ENCODE assay signal across 15 cellular contexts in the genomic region with DNA sequence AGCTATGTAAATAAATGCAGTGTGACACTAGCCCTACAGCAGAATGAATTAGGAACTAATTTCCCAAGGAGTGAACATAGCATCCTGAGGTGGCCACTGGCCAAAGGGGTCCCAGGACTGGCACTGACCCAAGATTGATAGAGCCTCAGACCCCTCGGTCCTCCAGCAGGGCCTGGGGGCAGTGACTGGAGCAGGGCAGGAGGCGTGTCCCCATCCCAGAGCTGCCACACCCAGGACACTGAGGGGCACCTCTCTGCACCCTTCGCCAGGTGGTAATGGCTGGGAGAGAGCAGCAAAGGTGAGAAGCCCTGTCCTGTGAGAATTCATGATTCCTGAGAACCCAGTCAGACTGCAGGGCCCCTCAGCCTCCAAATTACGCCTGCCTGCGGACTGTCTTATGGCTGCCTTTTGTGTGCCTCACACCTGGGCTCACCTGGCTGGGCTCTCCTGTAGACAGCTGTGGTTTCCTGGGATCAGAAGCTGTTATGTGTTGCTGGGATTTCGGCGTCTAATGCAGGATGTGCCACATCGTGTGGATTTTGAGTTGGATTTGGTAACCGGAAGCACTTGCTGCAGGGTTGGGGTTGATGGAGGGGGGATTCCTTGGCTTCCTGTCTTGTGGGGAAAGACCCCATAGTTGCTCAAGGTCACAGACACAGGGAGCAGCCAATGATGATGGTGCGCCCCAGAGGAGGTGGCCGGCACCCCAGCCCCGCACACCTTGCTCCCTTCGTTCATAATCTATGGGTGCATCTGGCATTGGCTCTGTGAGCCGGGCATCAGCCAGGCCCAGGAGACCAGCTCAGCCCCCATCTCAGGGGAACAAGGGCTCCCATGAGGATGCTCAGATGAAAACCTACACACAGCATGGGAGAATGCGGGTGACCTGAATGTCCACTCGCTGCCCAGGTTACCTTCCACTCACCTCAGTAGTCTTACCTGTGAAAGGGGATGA.
"Had no signal": no experiment of that assay in that cellular context is flagged by ENCODE, and none has a peak within 500 bp of the region (broad histone marks: within the 10 kb centered on the region; RNA-seq: fewer than 3 reads in every experiment).

No MANE protein-coding gene starts in this region.

- H3K4me3 ChIP-seq: dorsolateral prefrontal cortex, left lung, skin epidermis, transverse colon had no signal

- H3K4me3 Mint-ChIP-seq: activated naive CD8-positive, alpha-beta T cell; activated T-helper 1 cell treated with anti-CD3 and anti-CD28 coated beads, Interleukin-12 subunit alpha, Interleukin-12 subunit beta, Interleukin-2, Interleukin-4 antibody, amounts not matched to agents 30 ng/mL and 10 ng/mL and 1 ng/mL, durations not matched to agents 14 hours and 24 hours and 36 hours; neural crest cell; T-helper 17 cell had no signal

- ATAC-seq: esophagus mucosa, left lung, T-helper 17 cell had no signal

- H2AFZ ChIP-seq: parathyroid adenoma had no signal

- H3K9me3 Mint-ChIP-seq: activated T-helper 1 cell treated with anti-CD3 and anti-CD28 coated beads, Interleukin-12 subunit alpha, Interleukin-12 subunit beta, Interleukin-2, Interleukin-4 antibody, amounts not matched to agents 30 ng/mL and 10 ng/mL and 1 ng/mL, durations not matched to agents 14 hours and 24 hours and 36 hours; neural crest cell had no signal

- H3K36me3 Mint-ChIP-seq: activated naive CD8-positive, alpha-beta T cell had no signal

- H3K27me3 ChIP-seq: brain microvascular endothelial cell had no signal

- H3K27ac Mint-ChIP-seq: activated naive CD8-positive, alpha-beta T cell; activated T-helper 1 cell treated with anti-CD3 and anti-CD28 coated beads, Interleukin-12 subunit alpha, Interleukin-12 subunit beta, Interleukin-2, Interleukin-4 antibody, amounts not matched to agents 30 ng/mL and 10 ng/mL and 1 ng/mL, durations not matched to agents 14 hours and 24 hours and 36 hours; T-helper 17 cell had no signal

- H3K4me1 Mint-ChIP-seq: neural crest cell, T-helper 17 cell had no signal

- H3K79me2 ChIP-seq: parathyroid adenoma had no signal

- H3K27ac ChIP-seq: brain microvascular endothelial cell, dorsolateral prefrontal cortex, left lung, parathyroid adenoma, skin epidermis, transverse colon had no signal

- H3K9ac ChIP-seq: parathyroid adenoma had no signal

- DNase-seq: activated CD4-positive, alpha-beta T cell treated with anti-CD3 and anti-CD28 coated beads, Interleukin-2, amount 50 U/mL, for 4 hours; brain microvascular endothelial cell; left lung; mesenchymal stem cell; retina; SHP77; T-helper 17 cell; transverse colon had no signal

- H3K36me3 ChIP-seq: brain microvascular endothelial cell, left lung, transverse colon had no signal

- H3K4me1 ChIP-seq: left lung, parathyroid adenoma, transverse colon had no signal

- H3K9me3 ChIP-seq: left lung, transverse colon had no signal
